18 cellular contexts compared by ENCODE assay signal in the genomic region with DNA sequence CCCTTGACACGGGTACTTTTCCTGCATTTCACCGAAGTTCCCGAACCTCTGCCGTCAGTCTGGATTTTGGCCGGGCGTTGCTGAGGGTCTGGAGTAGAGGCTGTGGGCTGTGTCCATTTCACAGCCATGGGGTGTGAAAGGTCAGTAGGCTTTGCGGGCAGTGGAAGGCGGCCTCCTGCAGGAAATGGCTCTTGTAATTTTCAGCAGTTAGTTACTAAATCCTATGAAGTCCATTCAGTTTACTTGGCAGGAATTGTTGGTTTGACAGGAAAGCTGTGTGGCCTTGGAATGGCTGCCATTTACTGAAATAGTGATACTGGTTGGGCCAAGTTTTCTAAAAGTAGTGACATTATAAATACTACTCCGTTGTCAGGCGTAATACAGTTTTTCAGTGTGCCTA.
DNase-seq lines count a peak whose midpoint lies in the region; ATAC-seq and TF ChIP-seq lines count a peak whose summit lies in the region.
"Had no signal": no experiment of that assay in that cellular context is flagged by ENCODE, and none has a peak within 500 bp of the region (broad histone marks: within the 10 kb centered on the region; RNA-seq: fewer than 3 reads in every experiment).

No MANE protein-coding gene starts in this region.

- peaks cover 0 to 20% (median 3%) of the 10 kb centered on the region in 9 donors for H3K4me1 ChIP-seq in heart right ventricle
- H3K4me1 ChIP-seq in heart left ventricle, result peaks cover 0 to 10% (median 2%) of the 10 kb centered on the region in 12 donors
- peaks cover 5% of the 10 kb centered on the region for H3K4me1 ChIP-seq in ovary (ENCODE audit: insufficient read depth)
- peaks cover 3 to 32% (median 24%) of the 10 kb centered on the region in 5 donors for H3K4me1 ChIP-seq in subcutaneous abdominal adipose tissue (ENCODE audit: control insufficient read depth in 5 of 5, insufficient read depth in 5 of 5, low read length in 5 of 5)
- peaks cover 0 to 41% (median 38%) of the 10 kb centered on the region in 4 donors for H3K4me1 ChIP-seq in esophagus muscularis mucosa

- H3K36me3 ChIP-seq in heart right ventricle, result no peaks in the 10 kb centered on the region
- H3K36me3 ChIP-seq in heart left ventricle, result no peaks in the 10 kb centered on the region
- no peaks in the 10 kb centered on the region for H3K36me3 ChIP-seq in ovary
- no peaks in the 10 kb centered on the region for H3K36me3 ChIP-seq in subcutaneous abdominal adipose tissue (ENCODE audit: control insufficient read depth in 5 of 5, insufficient read depth in 5 of 5, low read length in 5 of 5)
- no peaks in the 10 kb centered on the region for H3K36me3 ChIP-seq in esophagus muscularis mucosa

- no peak overlapping the region for H3K9ac ChIP-seq in subcutaneous abdominal adipose tissue (ENCODE audit: low read length in 5 of 5)

- H3K4me3 ChIP-seq in heart right ventricle (no peak overlapping the region), heart left ventricle (no peak overlapping the region), ovary (no peak overlapping the region), subcutaneous abdominal adipose tissue (ENCODE audit: low read depth in 1 of 5, low read length in 5 of 5) (no peak overlapping the region), esophagus muscularis mucosa (no peak overlapping the region)

- TF ChIP-seq CTCF in heart right ventricle (IDR thresholded peaks at IDR 0.05), result no peak
- TF ChIP-seq CTCF in heart left ventricle (IDR thresholded peaks at IDR 0.05), result no peak
- TF ChIP-seq CTCF in ovary (IDR thresholded peaks at IDR 0.05), result no peak
- no peak for TF ChIP-seq CTCF in esophagus muscularis mucosa (IDR thresholded peaks at IDR 0.05)

- TF ChIP-seq EP300 in ovary (IDR thresholded peaks at IDR 0.05), result no peak
- no peak for TF ChIP-seq EP300 in esophagus muscularis mucosa (IDR thresholded peaks at IDR 0.05)

- ATAC-seq in heart right ventricle, result peak in 6 of 8 donors; percentile 33 to 80 (median 46)
- ATAC-seq in heart left ventricle, result no peak

- H3K9me3 ChIP-seq in heart right ventricle, result peaks cover 0 to 9% (median 0%) of the 10 kb centered on the region in 11 donors
- peaks cover 0 to 6% (median 0%) of the 10 kb centered on the region in 12 donors for H3K9me3 ChIP-seq in heart left ventricle
- H3K9me3 ChIP-seq in ovary, result no peaks in the 10 kb centered on the region
- H3K9me3 ChIP-seq in subcutaneous abdominal adipose tissue (ENCODE audit: control insufficient read depth in 5 of 5, low read length in 5 of 5), result no peaks in the 10 kb centered on the region
- H3K9me3 ChIP-seq in esophagus muscularis mucosa, result no peaks in the 10 kb centered on the region

- no peaks in the 10 kb centered on the region for H3K27me3 ChIP-seq in heart right ventricle
- no peaks in the 10 kb centered on the region for H3K27me3 ChIP-seq in heart left ventricle
- no peaks in the 10 kb centered on the region for H3K27me3 ChIP-seq in ovary
- H3K27me3 ChIP-seq in subcutaneous abdominal adipose tissue (ENCODE audit: control insufficient read depth in 5 of 5, insufficient read depth in 4 of 5, low read length in 5 of 5), result no peaks in the 10 kb centered on the region
- no peaks in the 10 kb centered on the region for H3K27me3 ChIP-seq in esophagus muscularis mucosa

- H3K27ac ChIP-seq in heart right ventricle (peak overlapping the region in 3 of 10 donors; percentile 77 to 82 (median 81)), heart left ventricle (peak overlapping the region in 3 of 12 donors; percentile 49 to 88 (median 74)), ovary (peak overlapping the region in 1 of 2 donors; percentile 40), subcutaneous abdominal adipose tissue (ENCODE audit: low read depth, low read length) (peak overlapping the region; percentile 89), esophagus muscularis mucosa (replicated peaks in 1 of 4) (peak overlapping the region in 2 of 4 donors; percentile 5 to 35)

- TF ChIP-seq POLR2A in heart left ventricle (IDR thresholded peaks at IDR 0.05), result no peak
- no peak for TF ChIP-seq POLR2A in ovary (IDR thresholded peaks at IDR 0.05)
- TF ChIP-seq POLR2A in esophagus muscularis mucosa (IDR thresholded peaks at IDR 0.05; ENCODE audit: low read depth), result no peak

- 64 to 66% methylated on average over 10 of the region's 10 CpGs for WGBS in heart right ventricle, 2 donors
- 72 to 84% (median 76%) methylated on average over 10 of the region's 10 CpGs for WGBS in heart left ventricle, 4 donors
- WGBS in ovary, 3 donors, result 10 to 34% (median 18%) methylated on average over 10 of the region's 10 CpGs
- WGBS in esophagus muscularis mucosa, result 87% methylated on average over 10 of the region's 10 CpGs

- DNase-seq in heart right ventricle (no peak), heart left ventricle (no peak), dermis microvascular lymphatic vessel endothelial cell (ENCODE audit: low read depth in 2 of 2) (peak; percentile 40 to 55), ovary (peak; percentile 43 to 76 (median 58)), esophagus muscularis mucosa (ENCODE audit: extremely low spot score) (no peak)
- no peak for DNase-seq in stimulated activated naive CD4-positive, alpha-beta T cell (lab: John Stamatoyannopoulos, UW)
- no peak for DNase-seq in activated CD4-positive, alpha-beta T cell treated with anti-CD3 and anti-CD28 coated beads for 1 hour
- DNase-seq: DMS79 treated with DMSO at 0.1 percent for 48 hours, GOT3, KG1, MV-4-11, NCI-H1417, NCI-H187, NCI-H2227 treated with DMSO at 0.1 percent for 48 hours, NCI-H524, NCI-H82, OCI-M1 had no signal

- intact Hi-C loops in heart right ventricle (cut with DNase I), result loop anchor here in 1 of 10 donors (5.0 kb wide), 1 partner anchor 845 kb away; no protein-coding TSS in a partner anchor
- intact Hi-C loops in heart left ventricle (cut with DNase I), result no loop called here
- intact Hi-C loops in ovary (cut with DNase I), result no loop called here
- intact Hi-C loops in esophagus muscularis mucosa (cut with DNase I), result no loop called here

Comparison
In these comparisons a context has a peak if more than half of its experiments do, and no peak if none do; other contexts are left out.
1. ATAC-seq: peak in heart right ventricle (6 of 8); none in heart left ventricle (0 of 4).
2. DNase-seq: peak in dermis microvascular lymphatic vessel endothelial cell (2 of 2) and ovary (5 of 5); none in heart right ventricle (0 of 2), heart left ventricle (0 of 5), stimulated activated naive CD4-positive, alpha-beta T cell (0 of 6), esophagus muscularis mucosa (single experiment) and activated CD4-positive, alpha-beta T cell treated with anti-CD3 and anti-CD28 coated beads for 1 hour (single experiment).